ENCODE assay signal across 8 cellular contexts in genomic region chr15:78076231-78077052, GRCh38. TPM values are rescaled to one million over a fixed set of nuclear protein-coding genes. Genes with fewer than 3 reads are reported as not detected.
A peak's percentile ranks its signal among the peaks of the same experiment; 100 is the strongest.
DNase-seq lines count a peak whose midpoint lies in the region; ATAC-seq, FAIRE-seq and TF ChIP-seq lines count a peak whose summit lies in the region.

No MANE protein-coding gene starts in this region.

- H3K4me1 ChIP-seq in adipocyte (ENCODE audit: control insufficient read depth, insufficient read depth, low read length) (peaks cover 42% of the 10 kb centered on the region), keratinocyte (ENCODE audit: control insufficient read depth, extremely low read depth, insufficient read depth, low read length) (peaks cover 19% of the 10 kb centered on the region), stomach (peaks cover 35 to 80% (median 56%) of the 10 kb centered on the region in 4 donors)

- peak overlapping the region; percentile 96 for H3K4me3 ChIP-seq in adipocyte (ENCODE audit: low read length)
- peak overlapping the region; percentile 68 to 97 (median 89) for H3K4me3 ChIP-seq in keratinocyte (ENCODE audit: control insufficient read depth in 2 of 3, extremely low read depth in 1 of 3, insufficient read depth in 2 of 3, low read depth in 1 of 3, low read length in 3 of 3)
- H3K4me3 ChIP-seq in stomach, result peak overlapping the region; percentile 81 to 96 (median 89)

- no peaks in the 10 kb centered on the region for H3K36me3 ChIP-seq in adipocyte (ENCODE audit: control insufficient read depth, insufficient read depth, low read length, severe bottlenecking)
- H3K36me3 ChIP-seq in keratinocyte (ENCODE audit: control insufficient read depth in 2 of 2, extremely low read depth in 1 of 2, insufficient read depth in 2 of 2, low read length in 2 of 2), result no peaks in the 10 kb centered on the region
- H3K36me3 ChIP-seq in stomach, result no peaks in the 10 kb centered on the region

- H3K27me3 ChIP-seq in adipocyte (replicated peaks; ENCODE audit: control insufficient read depth, insufficient read depth, low read length) (no peaks in the 10 kb centered on the region), keratinocyte (ENCODE audit: control insufficient read depth, extremely low read depth, insufficient read depth, low read length) (no peaks in the 10 kb centered on the region), stomach (no peaks in the 10 kb centered on the region)

- H4K20me1 ChIP-seq in keratinocyte (ENCODE audit: control insufficient read depth, extremely low read depth, insufficient read depth, low read length), result no peaks in the 10 kb centered on the region

- H3K27ac ChIP-seq in keratinocyte (ENCODE audit: control insufficient read depth, insufficient read depth, low read length) (peak overlapping the region; percentile 49), stomach (peak overlapping the region; percentile 92 to 99 (median 97))

- peak overlapping the region; percentile 96 for H3K4me2 ChIP-seq in keratinocyte (ENCODE audit: control insufficient read depth, extremely low read depth, insufficient read depth, low read depth, low read length)

- TF ChIP-seq POLR2A in stomach (IDR thresholded peaks at IDR 0.05), result no peak

- H3K9ac ChIP-seq in adipocyte (ENCODE audit: low read length) (peak overlapping the region; percentile 94), keratinocyte (ENCODE audit: control insufficient read depth, extremely low read depth, insufficient read depth, low read length) (peak overlapping the region; percentile 79)

- TF ChIP-seq CTCF in AG09319 (IDR thresholded peaks at IDR 0.05; ENCODE audit: low read depth, low read length), result peak; percentile 34
- peak in 1 of 3 experiments; percentile 25 for TF ChIP-seq CTCF in keratinocyte (optimal IDR thresholded peaks at IDR 0.05 in 1 of 3, IDR thresholded peaks at IDR 0.05 in 1 of 3, conservative IDR thresholded peaks at IDR 0.05 in 1 of 3; ENCODE audit: extremely low read depth in 1 of 3, insufficient read depth in 2 of 3, low read length in 3 of 3)
- peak in 1 of 7 experiments; percentile 15 for TF ChIP-seq CTCF in stomach (IDR thresholded peaks at IDR 0.05)

- no peak for FAIRE-seq in keratinocyte (lab: Jason Lieb, UNC)

- H3K9me3 ChIP-seq in adipocyte (ENCODE audit: control insufficient read depth, low read length), result no peaks in the 10 kb centered on the region
- no peaks in the 10 kb centered on the region for H3K9me3 ChIP-seq in keratinocyte (ENCODE audit: control insufficient read depth, low read depth, low read length)
- no peaks in the 10 kb centered on the region for H3K9me3 ChIP-seq in stomach

- intact Hi-C loops in stomach (cut with DNase I; ENCODE audit: low total_unique reads), result no loop called here

- H2AFZ ChIP-seq in keratinocyte (ENCODE audit: control insufficient read depth, low read length), result peak overlapping the region; percentile 90

- ATAC-seq in HG02610 (IDR thresholded peaks at IDR 0.05; ENCODE audit: unreplicated experiment) (peak; percentile 5), HG03571 (IDR thresholded peaks at IDR 0.05; ENCODE audit: unreplicated experiment) (no peak), GM21619 (IDR thresholded peaks at IDR 0.05; ENCODE audit: unreplicated experiment) (no peak)

- H3K9me1 ChIP-seq in keratinocyte (ENCODE audit: control insufficient read depth, extremely low read depth, insufficient read depth, low read length), result peaks cover 2% of the 10 kb centered on the region

- dilution Hi-C loops in keratinocyte (cut with MboI; ENCODE audit: extremely low pct_ligation_motif_present, low sequenced_read_pairs), result no loop called here

- DNase-seq in AG09319 (ENCODE audit: extremely low read depth, low read depth) (no peak), adipocyte (ENCODE audit: low read depth) (no peak), keratinocyte (ENCODE audit: low read depth, low spot score) (no peak), stomach (no peak), NCI-H2171 (lab: John Stamatoyannopoulos, UW) (no peak)

- WGBS in stomach, 5 donors, result 30 to 43% (median 31%) methylated on average over 17 of the region's 17 CpGs

- H3K79me2 ChIP-seq in keratinocyte (ENCODE audit: control insufficient read depth, insufficient read depth, low read length), result peaks cover 48% of the 10 kb centered on the region

- no peak for TF ChIP-seq EP300 in stomach (IDR thresholded peaks at IDR 0.05)

RNA-seq across cellular contexts. Expression of gene TBC1D2B, which starts 1.1 kb away (rescaled TPM):
- 17.7 to 27.0 TPM (median 26.1 TPM) in 3 replicates for polyA plus RNA-seq in keratinocyte
- 10.8 TPM for polyA plus RNA-seq in keratinocyte (2011; ENCODE audit: low read depth)
- polyA plus RNA-seq in keratinocyte (2011; cell fraction: cytosol; rRNA removed), result 11.9 and 13.8 TPM in 2 replicates
- polyA plus RNA-seq in keratinocyte (2011; cell fraction: nucleus; rRNA removed), result 56.7 and 64.2 TPM in 2 replicates
- polyA plus RNA-seq in keratinocyte (2012; ENCODE audit: low replicate concordance), result 13.9 and 16.2 TPM in 2 replicates
- 29.3 to 31.1 TPM (median 30.8 TPM) in 3 replicates for polyA minus RNA-seq in keratinocyte
- polyA minus RNA-seq in keratinocyte (2011; cell fraction: cytosol; rRNA and poly(A)+ RNA removed), result 14.4 TPM
- 26.8 and 43.9 TPM in 2 replicates for polyA minus RNA-seq in keratinocyte (2011; cell fraction: nucleus; rRNA and poly(A)+ RNA removed)
- 10 to 100 TPM; 38.2 to 61.7 (median 58.3) TPM for total RNA-seq in stomach
- polyA plus RNA-seq in stomach, result 10 to 100 TPM in 2 of 3 donors, 1 to 10 TPM in 1; 9.3 to 12.4 (median 11.7) TPM

RNA-seq across cellular contexts. Expression of gene SH2D7, which starts 15.9 kb away (rescaled TPM):
- not detected in 3 replicates for polyA plus RNA-seq in keratinocyte
- not detected for polyA plus RNA-seq in keratinocyte (2011; ENCODE audit: low read depth)
- not detected in 2 replicates for polyA plus RNA-seq in keratinocyte (2011; cell fraction: cytosol; rRNA removed)
- polyA plus RNA-seq in keratinocyte (2011; cell fraction: nucleus; rRNA removed), result not detected in 2 replicates
- 0.07 TPM in 2 replicates for polyA plus RNA-seq in keratinocyte (2012; ENCODE audit: low replicate concordance)
- polyA minus RNA-seq in keratinocyte, result not detected in 3 replicates
- polyA minus RNA-seq in keratinocyte (2011; cell fraction: cytosol; rRNA and poly(A)+ RNA removed), result not detected
- polyA minus RNA-seq in keratinocyte (2011; cell fraction: nucleus; rRNA and poly(A)+ RNA removed), result not detected in 2 replicates
- total RNA-seq in stomach, result under 1 TPM in 2 of 5 donors, not detected in 3; 0.29 to 0.45 TPM
- not detected for polyA plus RNA-seq in stomach

RNA-seq across cellular contexts. Expression of gene CIB2, which starts 54.8 kb away (rescaled TPM):
- polyA plus RNA-seq in keratinocyte (4.1 to 6.1 TPM (median 4.9 TPM) in 3 replicates), stomach (10 to 100 TPM in 1 of 3 donors, 1 to 10 TPM in 1, under 1 TPM in 1; 0.80 to 13.1 (median 5.2) TPM)
- polyA plus RNA-seq in keratinocyte (2011; ENCODE audit: low read depth), result 3.9 TPM
- polyA plus RNA-seq in keratinocyte (2011; cell fraction: cytosol; rRNA removed), result 3.1 and 4.6 TPM in 2 replicates
- 0.73 and 1.3 TPM in 2 replicates for polyA plus RNA-seq in keratinocyte (2011; cell fraction: nucleus; rRNA removed)
- polyA plus RNA-seq in keratinocyte (2012; ENCODE audit: low replicate concordance), result 3.9 and 6.3 TPM in 2 replicates
- 5.6 to 8.1 TPM (median 5.7 TPM) in 3 replicates for polyA minus RNA-seq in keratinocyte
- 3.1 TPM for polyA minus RNA-seq in keratinocyte (2011; cell fraction: cytosol; rRNA and poly(A)+ RNA removed)
- polyA minus RNA-seq in keratinocyte (2011; cell fraction: nucleus; rRNA and poly(A)+ RNA removed), result 1.5 and 1.9 TPM in 2 replicates
- 10 to 100 TPM in 1 of 5 donors, 1 to 10 TPM in 2, under 1 TPM in 1, not detected in 1; 0.87 to 20.4 (median 3.4) TPM for total RNA-seq in stomach
